ENCODE assay signal across 3 cellular contexts in the genomic region with DNA sequence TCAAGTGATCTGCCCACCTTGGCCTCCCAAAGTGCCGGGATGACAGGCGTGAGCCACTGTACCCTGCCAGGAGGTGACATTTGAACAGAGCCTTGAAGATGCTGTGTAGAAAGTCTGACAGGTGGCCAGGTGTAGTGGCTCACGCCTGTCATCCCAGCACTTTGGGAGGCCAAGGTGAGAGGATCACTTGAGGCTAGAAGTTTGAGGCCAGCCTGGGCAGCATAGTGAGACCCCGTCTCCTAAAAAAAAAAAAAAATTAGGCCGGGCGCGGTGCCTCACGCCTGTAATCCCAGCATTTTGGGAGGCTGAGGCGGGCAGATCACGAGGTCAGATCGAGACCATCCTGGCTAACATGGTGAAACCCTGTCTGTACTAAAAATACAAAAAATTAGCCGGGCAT.
TF ChIP-seq lines count a peak whose summit lies in the region.

No MANE protein-coding gene starts in this region.

TF ChIP-seq in HEK293, 187 proteins besides CTCF, POLR2A, EP300 and RAD21:
- peak; percentile 60; the same call in 1 of the 2 replicates for TF ChIP-seq ZNF121 (tag by site-specific recombination; IDR thresholded peaks at IDR 0.05)

TF ChIP-seq in WTC11, 78 proteins besides CTCF, POLR2A, EP300 and RAD21:
- TF ChIP-seq ZNF121 (CRISPR knock-in tag; IDR thresholded peaks at IDR 0.05), result 0 out of 2 replicates have a peak, but pooled peaks have one; percentile 36

TF ChIP-seq in K562, 482 proteins besides CTCF, POLR2A, EP300 and RAD21:
- TF ChIP-seq ZNF121 (CRISPR knock-in tag; conservative IDR thresholded peaks at IDR 0.05), result peak; percentile 68
